19 cellular contexts compared by ENCODE assay signal in the genomic region with DNA sequence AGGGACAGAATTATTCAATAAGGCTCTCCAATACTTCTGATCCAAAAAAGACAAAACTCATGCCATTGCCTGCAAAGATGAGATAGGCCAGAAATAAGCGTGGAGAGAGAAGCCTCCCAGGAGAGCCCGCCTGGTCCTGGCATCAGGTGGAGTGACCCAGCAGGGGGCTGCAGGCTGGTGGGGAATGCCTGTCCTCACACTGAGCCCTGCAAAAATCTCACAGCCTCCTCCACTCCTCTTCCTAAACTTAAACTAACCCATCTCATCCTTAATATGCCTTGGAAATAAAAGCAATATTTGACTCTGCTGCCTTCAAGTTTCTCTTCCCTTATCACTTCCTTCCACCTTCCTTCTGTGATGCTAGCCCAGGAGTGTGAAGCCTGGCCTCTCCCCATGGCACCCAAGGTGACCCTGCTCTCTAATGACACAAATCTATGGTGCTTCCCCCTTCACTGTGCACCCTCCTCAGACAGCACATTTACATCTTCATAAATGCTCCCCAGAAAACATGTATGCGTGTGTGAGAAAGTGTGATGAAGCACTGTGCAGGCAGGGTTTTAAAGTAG.
A peak's percentile ranks its signal among the peaks of the same experiment; 100 is the strongest.
DNase-seq lines count a peak whose midpoint lies in the region; TF ChIP-seq lines count a peak whose summit lies in the region.
"Had no signal": no experiment of that assay in that cellular context is flagged by ENCODE, and none has a peak within 500 bp of the region (broad histone marks: within the 10 kb centered on the region; RNA-seq: fewer than 3 reads in every experiment).

No MANE protein-coding gene starts in this region.

- no peaks in the 10 kb centered on the region for H3K27me3 Mint-ChIP-seq in osteocyte (ENCODE audit: unreplicated experiment)
- H3K27me3 Mint-ChIP-seq: CD4-positive, alpha-beta memory T cell had no signal

- peaks cover 35% of the 10 kb centered on the region for H3K4me1 Mint-ChIP-seq in osteocyte (ENCODE audit: unreplicated experiment)
- H3K4me1 Mint-ChIP-seq: GM23338 had no signal

- TF ChIP-seq CTCF in OCI-LY3 (IDR thresholded peaks at IDR 0.05; ENCODE audit: low read depth, low read length) (no peak), osteocyte (IDR thresholded peaks at IDR 0.05) (no peak)

- H3K79me2 ChIP-seq in OCI-LY3 (ENCODE audit: low read length) = no peaks in the 10 kb centered on the region

- no peak overlapping the region for H3K9ac ChIP-seq in OCI-LY3 (ENCODE audit: low read length)

- H3K9me3 Mint-ChIP-seq in osteocyte (ENCODE audit: unreplicated experiment) = no peaks in the 10 kb centered on the region
- H3K9me3 Mint-ChIP-seq: CD4-positive, alpha-beta memory T cell had no signal

- peaks cover 7% of the 10 kb centered on the region; the same call in 1 of the 2 replicates for H3K9me3 ChIP-seq in OCI-LY3 (ENCODE audit: insufficient read depth, low read length)
- peaks cover 3% of the 10 kb centered on the region; the same call in 1 of the 2 replicates for H3K9me3 ChIP-seq in HAP-1
- H3K9me3 ChIP-seq: BE2C had no signal

- in situ Hi-C loops in HAP-1 (cut with MboI; ENCODE audit: low sequenced_read_pairs) = no loop called here

- no peak overlapping the region for H3K27ac ChIP-seq in OCI-LY3 (ENCODE audit: low read length)
- H3K27ac ChIP-seq: HL-60 had no signal

- H3K27me3 ChIP-seq in OCI-LY3 (ENCODE audit: low read depth, low read length) = peaks cover 26% of the 10 kb centered on the region
- no peaks in the 10 kb centered on the region for H3K27me3 ChIP-seq in HAP-1 (ENCODE audit: low read depth)
- H3K27me3 ChIP-seq: BE2C had no signal

- H3K36me3 ChIP-seq in OCI-LY3 (replicated peaks; ENCODE audit: low read depth, low read length) (no peaks in the 10 kb centered on the region), HAP-1 (replicated peaks) (no peaks in the 10 kb centered on the region)
- H3K36me3 ChIP-seq: BE2C had no signal

- H3K36me3 Mint-ChIP-seq in osteocyte (ENCODE audit: unreplicated experiment) = no peaks in the 10 kb centered on the region
- H3K36me3 Mint-ChIP-seq: CD4-positive, alpha-beta memory T cell had no signal

- H3K4me3 ChIP-seq in OCI-LY3 (ENCODE audit: low read length) (no peak overlapping the region), HAP-1 (no peak overlapping the region)
- H3K4me3 ChIP-seq: GM23338 had no signal

- H2AFZ ChIP-seq in OCI-LY3 (ENCODE audit: low read depth, low read length) = no peak overlapping the region
- H2AFZ ChIP-seq: GM23338 had no signal

- peak overlapping the region; percentile 1; the same call in 1 of the 2 replicates for H3K4me2 ChIP-seq in OCI-LY3 (ENCODE audit: low read length)
- H3K4me2 ChIP-seq: GM23338 had no signal

- no peak overlapping the region for H3K4me3 Mint-ChIP-seq in osteocyte (ENCODE audit: unreplicated experiment)
- H3K4me3 Mint-ChIP-seq: CD4-positive, alpha-beta memory T cell; GM23338 had no signal

- DNase-seq in NOMO-1 (lab: John Stamatoyannopoulos, UW; ENCODE audit: unreplicated experiment in 2 of 2) (peak; percentile 18 to 23), NOMO-1 treated with dmso at 0.1 percent for 144 hours (lab: John Stamatoyannopoulos, UW; ENCODE audit: unreplicated experiment) (no peak), ecto neural progenitor cell (ENCODE audit: low spot score) (peak; percentile 19), osteocyte (ENCODE audit: extremely low spot score, unreplicated experiment) (peak; percentile 34), superior temporal gyrus (ENCODE audit: extremely low spot score) (no peak), HAP-1 (ENCODE audit: low spot score in 2 of 2) (no peak), cerebellar nuclear complex (lab: John Stamatoyannopoulos, UW) (no peak)
- DNase-seq: 8988T; BE2C; Calu3; CD4-positive, alpha-beta memory T cell; NCI-H1048; NCI-H146; NCI-H2081; NCI-H748 treated with DMSO at 0.1 percent for 48 hours; SHP77 treated with DMSO at 0.1 percent for 48 hours had no signal

- H3K27ac Mint-ChIP-seq in osteocyte (ENCODE audit: unreplicated experiment) = no peak overlapping the region
- H3K27ac Mint-ChIP-seq: CD4-positive, alpha-beta memory T cell; GM23338 had no signal

- H4K20me1 ChIP-seq in OCI-LY3 (ENCODE audit: insufficient read depth, low read length) = no peaks in the 10 kb centered on the region

- H3K4me1 ChIP-seq in OCI-LY3 (ENCODE audit: low read length) (peaks cover 57% of the 10 kb centered on the region), HAP-1 (no peaks in the 10 kb centered on the region)
- H3K4me1 ChIP-seq: BE2C had no signal

Comparison
In these comparisons a context has a peak if more than half of its experiments do, and no peak if none do; other contexts are left out.
1. DNase-seq: peak in NOMO-1 (2 of 2), ecto neural progenitor cell (single experiment) and osteocyte (single experiment); none in NOMO-1 treated with dmso at 0.1 percent for 144 hours (single experiment), superior temporal gyrus (single experiment), HAP-1 (0 of 2) and cerebellar nuclear complex (0 of 2).